In genomic region chr6:153958860-153959259, GRCh38 we compare ENCODE assay signal across 26 cellular contexts.
"Had no signal": no experiment of that assay in that cellular context is flagged by ENCODE, and none has a peak within 500 bp of the region (broad histone marks: within the 10 kb centered on the region; RNA-seq: fewer than 3 reads in every experiment).

No MANE protein-coding gene starts in this region.

- H3K36me3 Mint-ChIP-seq: activated CD4-positive, alpha-beta memory T cell treated with anti-CD3 and anti-CD28 coated beads for 36 hours; activated naive CD8-positive, alpha-beta T cell; brain had no signal

- H3K9me3 ChIP-seq: SJSA1 had no signal

- H3K4me3 Mint-ChIP-seq: activated CD4-positive, alpha-beta memory T cell treated with anti-CD3 and anti-CD28 coated beads for 36 hours; activated CD4-positive, alpha-beta T cell treated with anti-CD3 and anti-CD28 coated beads, Interleukin-2, amount 10 ng/mL, durations not matched to agents 7 days and 5 days; activated naive CD4-positive, alpha-beta T cell treated with anti-CD3 and anti-CD28 coated beads for 36 hours; activated naive CD8-positive, alpha-beta T cell; activated T-helper 17 cell treated with anti-CD3 and anti-CD28 coated beads, Interleukin-2, amount 50 U/mL, for 72 hours; brain; T-helper 2 cell treated with Interferon-gamma antibody and Interleukin-4, amounts not matched to agents 5 μg/mL and 100 μg/mL, for 36 hours had no signal

- DNase-seq: activated CD4-positive, alpha-beta memory T cell treated with anti-CD3 and anti-CD28 coated beads for 36 hours; activated CD4-positive, alpha-beta T cell treated with anti-CD3 and anti-CD28 coated beads, Interleukin-2, amount 10 ng/mL, durations not matched to agents 7 days and 5 days; activated CD4-positive, CD25-positive, alpha-beta regulatory T cell; activated CD8-positive, alpha-beta memory T cell treated with anti-CD3 and anti-CD28 coated beads for 24 hours; activated gamma-delta T cell; activated naive CD4-positive, alpha-beta T cell treated with anti-CD3 and anti-CD28 coated beads for 36 hours; activated T-cell treated with anti-CD3 and anti-CD28 coated beads, Interleukin-2, amount 50 U/mL, for 48 hours; amygdala; MV-4-11; NCI-H1092 treated with DMSO at 0.1 percent for 48 hours; NCI-H1417 treated with DMSO at 0.1 percent for 48 hours; NCI-H1694; NCI-H2029; NCI-H2107; NCI-H345; NCI-H510A; NCI-H526 treated with DMSO at 0.1 percent for 48 hours; NCI-H82; SHP77; SW 1271 had no signal

- H3K9me3 Mint-ChIP-seq: activated CD4-positive, alpha-beta memory T cell treated with anti-CD3 and anti-CD28 coated beads for 36 hours; activated CD4-positive, alpha-beta T cell treated with anti-CD3 and anti-CD28 coated beads, Interleukin-2, amount 10 ng/mL, durations not matched to agents 7 days and 5 days; activated naive CD4-positive, alpha-beta T cell treated with anti-CD3 and anti-CD28 coated beads for 36 hours; activated T-helper 17 cell treated with anti-CD3 and anti-CD28 coated beads, Interleukin-2, amount 50 U/mL, for 72 hours; T-helper 2 cell treated with Interferon-gamma antibody and Interleukin-4, amounts not matched to agents 5 μg/mL and 100 μg/mL, for 36 hours had no signal

- H3K27ac Mint-ChIP-seq: activated CD4-positive, alpha-beta memory T cell treated with anti-CD3 and anti-CD28 coated beads for 36 hours; activated CD4-positive, alpha-beta T cell treated with anti-CD3 and anti-CD28 coated beads, Interleukin-2, amount 10 ng/mL, durations not matched to agents 7 days and 5 days; activated naive CD4-positive, alpha-beta T cell treated with anti-CD3 and anti-CD28 coated beads for 36 hours; activated naive CD8-positive, alpha-beta T cell; activated T-helper 17 cell treated with anti-CD3 and anti-CD28 coated beads, Interleukin-2, amount 50 U/mL, for 72 hours; brain; T-helper 2 cell treated with Interferon-gamma antibody and Interleukin-4, amounts not matched to agents 5 μg/mL and 100 μg/mL, for 36 hours had no signal

- H3K4me1 ChIP-seq: SJSA1 had no signal

- H3K27me3 Mint-ChIP-seq: activated CD4-positive, alpha-beta T cell treated with anti-CD3 and anti-CD28 coated beads, Interleukin-2, amount 10 ng/mL, durations not matched to agents 7 days and 5 days; activated T-helper 17 cell treated with anti-CD3 and anti-CD28 coated beads, Interleukin-2, amount 50 U/mL, for 72 hours had no signal

- H3K4me3 ChIP-seq: SJSA1 had no signal

- H3K36me3 ChIP-seq: SJSA1 had no signal

- H3K4me1 Mint-ChIP-seq: activated CD4-positive, alpha-beta T cell treated with anti-CD3 and anti-CD28 coated beads, Interleukin-2, amount 10 ng/mL, durations not matched to agents 7 days and 5 days; activated T-helper 17 cell treated with anti-CD3 and anti-CD28 coated beads, Interleukin-2, amount 50 U/mL, for 72 hours had no signal

- H3K27ac ChIP-seq: SJSA1 had no signal

- ATAC-seq: activated T-helper 17 cell treated with anti-CD3 and anti-CD28 coated beads, Interleukin-2, amount 50 U/mL, for 72 hours; SK-N-SH treated with all-trans-retinoic acid at 6 μM for 48 hours had no signal
